ENCODE assay signal across 33 cellular contexts in the genomic region with DNA sequence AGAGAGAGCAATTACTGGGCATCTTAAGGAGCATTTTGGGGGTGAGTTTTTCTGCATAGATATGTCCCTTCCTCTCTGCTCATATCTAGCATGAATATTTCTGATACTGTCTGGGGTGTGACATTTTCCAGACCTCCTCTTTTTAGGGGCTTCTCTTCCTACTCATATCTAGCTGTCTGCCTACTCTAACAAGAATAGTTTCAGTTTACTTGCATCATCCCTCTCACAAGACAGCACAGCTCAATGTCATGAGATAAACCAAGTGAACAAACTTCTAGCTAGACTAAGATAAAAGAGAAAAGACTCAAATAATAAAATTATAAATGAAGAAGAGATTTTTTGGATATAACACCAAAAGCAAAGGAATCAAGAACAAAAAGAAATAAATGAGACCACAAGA.
"Had no signal": no experiment of that assay in that cellular context is flagged by ENCODE, and none has a peak within 500 bp of the region (broad histone marks: within the 10 kb centered on the region; RNA-seq: fewer than 3 reads in every experiment).

No MANE protein-coding gene starts in this region.

- H3K4me1 Mint-ChIP-seq: activated CD4-positive, alpha-beta T cell treated with anti-CD3 and anti-CD28 coated beads, Interleukin-2, amount 10 ng/mL, durations not matched to agents 24 days and 14 days; activated naive CD4-positive, alpha-beta T cell treated with anti-CD3 and anti-CD28 coated beads, Interleukin-2, amount 10 ng/mL, durations not matched to agents 7 days and 5 days; activated naive CD8-positive, alpha-beta T cell treated with anti-CD3 and anti-CD28 coated beads, Interleukin-2, amount 10 ng/mL, durations not matched to agents 7 days and 5 days; central memory CD8-positive, alpha-beta T cell; nephron progenitor cell; stimulated activated memory B cell treated with anti-CD40 and anti-IgM and Interleukin-4, amounts not matched to agents 10 μg/mL and 1 μg/mL and 100 μg/mL, for 72 hours; stimulated activated naive CD8-positive, alpha-beta T cell treated with anti-CD3 and anti-CD28 coated beads, Interleukin-15, amount 100 ng/mL, for 72 hours had no signal

- H3K27ac ChIP-seq: foreskin keratinocyte, heart right ventricle, left lung, lower lobe of right lung, neutrophil, prostate gland, vagina had no signal

- ATAC-seq: foreskin keratinocyte; heart right ventricle; left lung; lower lobe of right lung; sciatic nerve; stimulated activated memory B cell treated with anti-CD40 and anti-IgM and Interleukin-4, amounts not matched to agents 10 μg/mL and 1 μg/mL and 100 μg/mL, for 72 hours; stimulated activated naive CD8-positive, alpha-beta T cell treated with anti-CD3 and anti-CD28 coated beads, Interleukin-15, amount 100 ng/mL, for 72 hours had no signal

- H3K27ac Mint-ChIP-seq: activated CD4-positive, alpha-beta memory T cell treated with anti-CD3 and anti-CD28 coated beads for 36 hours; activated CD4-positive, alpha-beta T cell treated with anti-CD3 and anti-CD28 coated beads, Interleukin-2, amount 10 ng/mL, durations not matched to agents 24 days and 14 days; activated naive CD4-positive, alpha-beta T cell treated with anti-CD3 and anti-CD28 coated beads, Interleukin-2, amount 10 ng/mL, durations not matched to agents 7 days and 5 days; activated naive CD8-positive, alpha-beta T cell treated with anti-CD3 and anti-CD28 coated beads, Interleukin-2, amount 10 ng/mL, durations not matched to agents 7 days and 5 days; activated T-cell treated with anti-CD3 and anti-CD28 coated beads, Interleukin-2, amount 50 U/mL, for 24 hours; nephron progenitor cell; stimulated activated memory B cell treated with anti-CD40 and anti-IgM and Interleukin-4, amounts not matched to agents 10 μg/mL and 1 μg/mL and 100 μg/mL, for 72 hours; stimulated activated naive CD8-positive, alpha-beta T cell treated with anti-CD3 and anti-CD28 coated beads, Interleukin-15, amount 100 ng/mL, for 72 hours; T-helper 1 cell treated with Interleukin-12 subunit alpha and Interleukin-12 subunit beta and Interleukin-4 antibody, amounts not matched to agents 30 μg/mL and 1 μg/mL, for 36 hours; type B pancreatic cell had no signal

- H3K27me3 ChIP-seq: foreskin keratinocyte, heart right ventricle, left lung, neutrophil, vagina had no signal

- H3K4me3 Mint-ChIP-seq: activated CD4-positive, alpha-beta memory T cell treated with anti-CD3 and anti-CD28 coated beads for 36 hours; activated CD4-positive, alpha-beta T cell treated with anti-CD3 and anti-CD28 coated beads, Interleukin-2, amount 10 ng/mL, durations not matched to agents 24 days and 14 days; activated naive CD4-positive, alpha-beta T cell treated with anti-CD3 and anti-CD28 coated beads, Interleukin-2, amount 10 ng/mL, durations not matched to agents 7 days and 5 days; activated naive CD8-positive, alpha-beta T cell treated with anti-CD3 and anti-CD28 coated beads, Interleukin-2, amount 10 ng/mL, durations not matched to agents 7 days and 5 days; activated T-cell treated with anti-CD3 and anti-CD28 coated beads, Interleukin-2, amount 50 U/mL, for 24 hours; central memory CD8-positive, alpha-beta T cell; nephron progenitor cell; stimulated activated memory B cell treated with anti-CD40 and anti-IgM and Interleukin-4, amounts not matched to agents 10 μg/mL and 1 μg/mL and 100 μg/mL, for 72 hours; stimulated activated naive CD8-positive, alpha-beta T cell treated with anti-CD3 and anti-CD28 coated beads, Interleukin-15, amount 100 ng/mL, for 72 hours; T-helper 1 cell treated with Interleukin-12 subunit alpha and Interleukin-12 subunit beta and Interleukin-4 antibody, amounts not matched to agents 30 μg/mL and 1 μg/mL, for 36 hours; type B pancreatic cell had no signal

- H3K36me3 Mint-ChIP-seq: activated CD4-positive, alpha-beta memory T cell treated with anti-CD3 and anti-CD28 coated beads for 36 hours; activated naive CD4-positive, alpha-beta T cell treated with anti-CD3 and anti-CD28 coated beads, Interleukin-2, amount 10 ng/mL, durations not matched to agents 7 days and 5 days; activated naive CD8-positive, alpha-beta T cell treated with anti-CD3 and anti-CD28 coated beads, Interleukin-2, amount 10 ng/mL, durations not matched to agents 7 days and 5 days; stimulated activated memory B cell treated with anti-CD40 and anti-IgM and Interleukin-4, amounts not matched to agents 10 μg/mL and 1 μg/mL and 100 μg/mL, for 72 hours had no signal

- H3K27me3 Mint-ChIP-seq: activated CD4-positive, alpha-beta memory T cell treated with anti-CD3 and anti-CD28 coated beads for 36 hours; activated CD4-positive, alpha-beta T cell treated with anti-CD3 and anti-CD28 coated beads, Interleukin-2, amount 10 ng/mL, durations not matched to agents 24 days and 14 days; activated naive CD4-positive, alpha-beta T cell treated with anti-CD3 and anti-CD28 coated beads, Interleukin-2, amount 10 ng/mL, durations not matched to agents 7 days and 5 days; activated naive CD8-positive, alpha-beta T cell treated with anti-CD3 and anti-CD28 coated beads, Interleukin-2, amount 10 ng/mL, durations not matched to agents 7 days and 5 days; activated T-cell treated with anti-CD3 and anti-CD28 coated beads, Interleukin-2, amount 50 U/mL, for 24 hours; central memory CD8-positive, alpha-beta T cell; stimulated activated memory B cell treated with anti-CD40 and anti-IgM and Interleukin-4, amounts not matched to agents 10 μg/mL and 1 μg/mL and 100 μg/mL, for 72 hours; stimulated activated naive CD8-positive, alpha-beta T cell treated with anti-CD3 and anti-CD28 coated beads, Interleukin-15, amount 100 ng/mL, for 72 hours; type B pancreatic cell had no signal

- H3K4me3 ChIP-seq: heart right ventricle, left lung, lower lobe of right lung, prostate gland, vagina had no signal

- H3K9me3 Mint-ChIP-seq: type B pancreatic cell had no signal

- H3K4me1 ChIP-seq: foreskin keratinocyte, heart right ventricle, left lung, lower lobe of right lung, prostate gland, vagina had no signal

- H3K9me3 ChIP-seq: prostate gland, vagina had no signal

- DNase-seq: activated CD4-positive, alpha-beta memory T cell treated with anti-CD3 and anti-CD28 coated beads for 36 hours; activated CD4-positive, alpha-beta T cell treated with anti-CD3 and anti-CD28 coated beads, Interleukin-2, amount 10 ng/mL, durations not matched to agents 24 days and 14 days; activated CD4-positive, CD25-positive, alpha-beta regulatory T cell treated with anti-CD3 and anti-CD28 coated beads, Interleukin-2, amount 50 U/mL, for 72 hours; activated CD8-positive, alpha-beta memory T cell treated with anti-CD3 and anti-CD28 coated beads, Interleukin-2, amount 50 U/mL, for 48 hours; activated gamma-delta T cell; activated naive CD4-positive, alpha-beta T cell treated with anti-CD3 and anti-CD28 coated beads, Interleukin-2, amount 10 ng/mL, durations not matched to agents 7 days and 5 days; activated naive CD8-positive, alpha-beta T cell treated with anti-CD3 and anti-CD28 coated beads, Interleukin-2, amount 10 ng/mL, durations not matched to agents 7 days and 5 days; activated T-cell treated with anti-CD3 and anti-CD28 coated beads, Interleukin-2, amount 50 U/mL, for 24 hours; amniotic stem cell; dermis blood vessel endothelial cell; effector CD4-positive, alpha-beta T cell; foreskin keratinocyte; heart right ventricle; left lung; lower lobe of right lung; mesendoderm; nephron progenitor cell; retina; small intestine; stimulated activated CD4-positive, alpha-beta T cell treated with anti-CD3 and anti-CD28 coated beads, Interleukin-4, amount 100 ng/mL, for 4 hours; stimulated activated CD8-positive, alpha-beta memory T cell treated with anti-CD3 and anti-CD28 coated beads, Interleukin-4, amount 100 ng/mL, for 48 hours; stimulated activated naive CD8-positive, alpha-beta T cell treated with anti-CD3 and anti-CD28 coated beads, Interleukin-15, amount 100 ng/mL, for 72 hours; substantia nigra; SW 1271; T1000 had no signal

- H3K36me3 ChIP-seq: heart right ventricle, left lung, lower lobe of right lung, neutrophil, prostate gland, vagina had no signal
